In genomic region chr5:10601246-10602030, GRCh38 we compare ENCODE assay signal across 8 cellular contexts. TPM values are rescaled to one million over a fixed set of nuclear protein-coding genes. Genes with fewer than 3 reads are reported as not detected.
DNase-seq lines count a peak whose midpoint lies in the region; ATAC-seq and TF ChIP-seq lines count a peak whose summit lies in the region.

No MANE protein-coding gene starts in this region.

- peak overlapping the region; percentile 14; the same call in 1 of the 2 replicates for H3K4me2 ChIP-seq in OCI-LY1 (ENCODE audit: low read length)

- intact Hi-C loops in right lobe of liver (cut with DNase I) = no loop called here
- intact Hi-C loops in testis (cut with DNase I; ENCODE audit: low total_unique reads) = no loop called here

- no peaks in the 10 kb centered on the region for H3K79me2 ChIP-seq in OCI-LY1 (ENCODE audit: insufficient read depth, low read length)

- no peaks in the 10 kb centered on the region for H4K20me1 ChIP-seq in OCI-LY1 (ENCODE audit: insufficient read depth, low read length)

- H3K9me2 ChIP-seq in OCI-LY1 (ENCODE audit: low read depth, low read length) = no peaks in the 10 kb centered on the region

- H3K9me3 ChIP-seq in OCI-LY1 (ENCODE audit: low read length) (no peaks in the 10 kb centered on the region), right lobe of liver (no peaks in the 10 kb centered on the region), testis (no peaks in the 10 kb centered on the region)

- 8% methylated on average over 12 of the region's 19 CpGs for WGBS in right lobe of liver (ENCODE audit: insufficient coverage, low coverage, low lambda C conversion rate, missing lambda C conversion rate)
- WGBS in testis, 2 donors = 29 to 55% methylated on average over 19 of the region's 19 CpGs

- no peak overlapping the region for H3K9ac ChIP-seq in OCI-LY1 (ENCODE audit: low read length)

- H2AFZ ChIP-seq in OCI-LY1 (ENCODE audit: low read length) = no peak overlapping the region

- TF ChIP-seq POLR2A in right lobe of liver (IDR thresholded peaks at IDR 0.05) (no peak), testis (IDR thresholded peaks at IDR 0.05) (no peak)

- TF ChIP-seq CTCF in OCI-LY1 (IDR thresholded peaks at IDR 0.05; ENCODE audit: low read length) (no peak), coronary artery (IDR thresholded peaks at IDR 0.05) (no peak), right lobe of liver (IDR thresholded peaks at IDR 0.05) (no peak), testis (IDR thresholded peaks at IDR 0.05) (no peak)

- H3K4me3 ChIP-seq in OCI-LY1 (ENCODE audit: low read depth, low read length, poor library complexity, severe bottlenecking) = no peak overlapping the region
- peak overlapping the region; percentile 32 for H3K4me3 ChIP-seq in coronary artery
- H3K4me3 ChIP-seq in right lobe of liver = peak overlapping the region in 2 of 3 donors; percentile 12 to 25
- no peak overlapping the region for H3K4me3 ChIP-seq in testis

- ATAC-seq in GM21528 (IDR thresholded peaks at IDR 0.05; ENCODE audit: low FRiP score, unreplicated experiment) (peak; percentile 34), right lobe of liver (peak; percentile 81 to 92 (median 89))

- H3K27me3 ChIP-seq in OCI-LY1 (ENCODE audit: insufficient read depth, low read length) (peaks cover 5% of the 10 kb centered on the region; the same call in 1 of the 2 replicates), right lobe of liver (no peaks in the 10 kb centered on the region), testis (no peaks in the 10 kb centered on the region)

- H3F3A ChIP-seq in OCI-LY1 (ENCODE audit: insufficient read depth, low read length) = no peaks in the 10 kb centered on the region

- H3K4me1 ChIP-seq in OCI-LY1 (ENCODE audit: insufficient read depth, low read length, severe bottlenecking) = peaks cover 8% of the 10 kb centered on the region
- H3K4me1 ChIP-seq in right lobe of liver = peaks cover 0 to 12% (median 6%) of the 10 kb centered on the region in 4 donors
- no peaks in the 10 kb centered on the region for H3K4me1 ChIP-seq in testis

- DNase-seq in Daoy (ENCODE audit: low read depth) (peak; percentile 71), HPDE6-E6E7 (ENCODE audit: extremely low spot score) (peak; percentile 88), coronary artery (ENCODE audit: low spot score) (peak; percentile 94), right lobe of liver (peak; percentile 79 to 91 (median 83)), testis (peak; percentile 75), NOMO-1 treated with DMSO at 0.1 percent for 48 hours (lab: John Stamatoyannopoulos, UW; ENCODE audit: unreplicated experiment) (no peak)

- H3K27ac ChIP-seq in OCI-LY1 (ENCODE audit: low read depth, low read length, poor library complexity, severe bottlenecking) (no peak overlapping the region), coronary artery (peak overlapping the region; percentile 67 to 86), right lobe of liver (peak overlapping the region; percentile 89 to 96 (median 96)), testis (no peak overlapping the region)

- H3K36me3 ChIP-seq in OCI-LY1 (ENCODE audit: insufficient read depth, low read length) = no peaks in the 10 kb centered on the region
- no peaks in the 10 kb centered on the region for H3K36me3 ChIP-seq in right lobe of liver
- H3K36me3 ChIP-seq in testis (ENCODE audit: low read depth, missing control alignments) = no peaks in the 10 kb centered on the region

RNA-seq across cellular contexts. Expression of gene ANKRD33B, which starts 37.6 kb away (rescaled TPM):
- 1.5 and 1.7 TPM in 2 replicates for total RNA-seq in Daoy (2014; rRNA removed; shearing (Covaris generic))
- total RNA-seq in right lobe of liver = 1 to 10 TPM in 1 of 6 experiments, under 1 TPM in 5; 0.16 to 1.3 (median 0.29) TPM
- total RNA-seq in testis = 1 to 10 TPM; 5.6 to 5.8 TPM
- 3.7 TPM for polyA plus RNA-seq in testis (ENCODE audit: insufficient read depth, low read depth, low replicate concordance)

Comparison
In these comparisons a context has a peak if more than half of its experiments do, and no peak if none do; other contexts are left out.
1. H3K27ac ChIP-seq: peak in coronary artery (2 of 2) and right lobe of liver (3 of 3); none in OCI-LY1 (single experiment) and testis (0 of 2).
2. H3K4me3 ChIP-seq: peak in coronary artery (single experiment) and right lobe of liver (2 of 3); none in OCI-LY1 (single experiment) and testis (0 of 2).